24 cellular contexts compared by ENCODE assay signal in the genomic region with DNA sequence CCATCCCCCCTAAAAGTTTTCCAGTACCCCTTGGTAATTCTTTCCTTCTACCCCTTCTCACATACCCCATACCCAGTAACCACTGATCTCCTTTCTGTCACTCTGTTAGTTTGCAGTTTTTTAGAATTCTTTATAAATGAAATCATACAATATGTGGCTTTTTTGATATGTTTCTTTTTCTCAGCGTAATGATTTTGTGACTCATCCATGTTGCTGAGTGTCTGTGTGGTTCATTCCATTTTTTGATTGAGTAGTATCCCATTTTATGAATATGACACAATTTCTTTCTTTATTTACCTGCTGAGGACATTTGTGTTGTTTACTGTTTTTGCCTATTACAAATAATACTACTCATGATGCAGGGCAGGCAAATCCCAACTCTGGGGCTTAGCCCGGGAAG.
"Had no signal": no experiment of that assay in that cellular context is flagged by ENCODE, and none has a peak within 500 bp of the region (broad histone marks: within the 10 kb centered on the region; RNA-seq: fewer than 3 reads in every experiment).

No MANE protein-coding gene starts in this region.

- H3K4me1 ChIP-seq: ascending aorta, body of pancreas, breast epithelium had no signal

- H3K9me3 ChIP-seq: ascending aorta, body of pancreas, breast epithelium, MG63 had no signal

- DNase-seq: activated CD4-positive, alpha-beta T cell treated with anti-CD3 and anti-CD28 coated beads for 36 hours; activated CD4-positive, alpha-beta T cell treated with anti-CD3 and anti-CD28 coated beads, Interleukin-2, amount 10 ng/mL, durations not matched to agents 7 days and 5 days; activated CD4-positive, alpha-beta T cell treated with anti-CD3 and anti-CD28 coated beads, Interleukin-2, amount 50 U/mL, for 48 hours; activated CD8-positive, alpha-beta T cell treated with anti-CD3 and anti-CD28 coated beads, Interleukin-2, amount 10 ng/mL, durations not matched to agents 7 days and 5 days; activated gamma-delta T cell; activated naive CD4-positive, alpha-beta T cell treated with Interleukin-2 at 50 U/mL for 16 hours; activated T-cell treated with anti-CD3 and anti-CD28 coated beads, Interleukin-2, amount 50 U/mL, for 24 hours; amygdala; body of pancreas; Karpas-422; KBM-7; MG63; NCI-H1048; NCI-H1105 treated with DMSO at 0.1 percent for 48 hours; NCI-H1436; NCI-H1694; NCI-H1930; NCI-H2081 treated with DMSO at 0.1 percent for 48 hours; NCI-H345; NCI-H524 treated with DMSO at 0.1 percent for 48 hours; NK-92 treated with Interleukin-12 subunit alpha and Interleukin-12 subunit beta, amount 100 ng/mL, for 24 hours; Right ventricle myocardium superior had no signal

- H3K36me3 ChIP-seq: ascending aorta, breast epithelium, MG63 had no signal

- H3K4me3 ChIP-seq: ascending aorta, body of pancreas, breast epithelium, MG63 had no signal

- H3K27ac ChIP-seq: ascending aorta, body of pancreas, breast epithelium had no signal

- H3K27me3 ChIP-seq: ascending aorta, body of pancreas, breast epithelium, MG63 had no signal
